ENCODE assay signal across 8 cellular contexts in the genomic region with DNA sequence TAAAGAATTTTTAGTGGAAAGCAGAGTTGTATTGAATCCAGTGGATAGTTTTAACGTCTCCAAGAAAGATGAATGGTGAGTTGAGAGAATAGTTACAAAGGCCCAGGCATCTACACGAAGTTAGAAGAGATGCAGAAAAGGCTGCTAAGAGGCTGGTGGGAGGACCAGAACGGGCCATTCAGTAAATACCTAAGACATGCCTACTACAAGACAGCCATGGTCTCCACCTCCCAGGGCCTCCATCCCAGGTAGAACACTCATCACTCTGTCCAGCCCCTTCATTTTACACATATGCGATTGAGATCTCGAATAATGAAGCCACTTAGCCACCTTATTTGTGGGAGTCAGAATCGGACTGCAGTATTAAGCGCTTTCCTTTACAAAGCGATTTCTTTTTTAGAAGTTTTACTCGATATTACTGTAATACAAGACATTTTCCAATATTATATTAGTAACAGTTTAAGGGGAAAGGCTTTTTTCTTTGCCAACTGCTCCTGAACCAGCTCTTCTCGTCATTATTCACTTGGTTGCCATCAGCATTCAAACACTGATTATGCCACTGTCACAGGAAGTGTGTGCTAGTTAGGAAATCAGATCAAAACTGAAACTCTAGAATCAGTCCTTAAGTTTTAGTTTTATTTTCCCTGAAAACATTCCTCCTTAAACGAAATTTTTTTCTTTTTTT. TPM values are rescaled to one million over a fixed set of nuclear protein-coding genes. Genes with fewer than 3 reads are reported as not detected.
DNase-seq lines count a peak whose midpoint lies in the region; ATAC-seq and TF ChIP-seq lines count a peak whose summit lies in the region.

No MANE protein-coding gene starts in this region.

- peak overlapping the region; percentile 87 for H3K27ac ChIP-seq in RWPE1
- H3K27ac ChIP-seq in trophoblast cell (ENCODE audit: low read depth, low read length), result peak overlapping the region; percentile 36
- H3K27ac ChIP-seq in prostate gland, result peak overlapping the region in 1 of 2 donors; percentile 95

- H3K4me1 ChIP-seq in trophoblast cell (ENCODE audit: control insufficient read depth in 1 of 2, insufficient read depth in 2 of 2, low read length in 2 of 2) (peaks cover 14 to 32% of the 10 kb centered on the region in 2 experiments), prostate gland (replicated peaks) (no peaks in the 10 kb centered on the region)

- H3K27me3 Mint-ChIP-seq in endothelial cell (ENCODE audit: unreplicated experiment), result peaks cover 10% of the 10 kb centered on the region

- H3K9me3 ChIP-seq in trophoblast cell (ENCODE audit: insufficient read depth, low read depth, low read length), result no peaks in the 10 kb centered on the region
- no peaks in the 10 kb centered on the region for H3K9me3 ChIP-seq in prostate gland

- no peak overlapping the region for H2BK120ac ChIP-seq in trophoblast cell (ENCODE audit: insufficient read depth, low read length, poor library complexity)

- H2AK5ac ChIP-seq in trophoblast cell (ENCODE audit: low read length), result no peak overlapping the region

- no peak overlapping the region for H3K4me3 ChIP-seq in trophoblast cell (ENCODE audit: low read depth, low read length)
- H3K4me3 ChIP-seq in prostate gland, result peak overlapping the region in 1 of 2 donors; percentile 89

- H3K4me3 Mint-ChIP-seq in endothelial cell (ENCODE audit: unreplicated experiment), result peak overlapping the region; percentile 98

- peaks cover 10% of the 10 kb centered on the region for H3K36me3 Mint-ChIP-seq in endothelial cell (ENCODE audit: low read depth, unreplicated experiment)

- H3K14ac ChIP-seq in trophoblast cell (ENCODE audit: low read length), result no peak overlapping the region

- no peak overlapping the region for H2AFZ ChIP-seq in trophoblast cell (ENCODE audit: insufficient read depth, low read length, poor library complexity)

- H3K23ac ChIP-seq in trophoblast cell (ENCODE audit: low read length), result no peak overlapping the region

- CTCF ChIA-PET in RWPE1 (lab: Yijun Ruan, JAX), result interaction anchor here (0.7 kb wide), 1 partner anchor 624 kb away, joined by 4 read pairs; no protein-coding TSS in a partner anchor

- peak overlapping the region; percentile 51 for H4K91ac ChIP-seq in trophoblast cell (ENCODE audit: low read depth, low read length)

- intact Hi-C loops in prostate gland (cut with DNase I), result no loop called here

- H2BK12ac ChIP-seq in trophoblast cell (ENCODE audit: low read length), result no peak overlapping the region

- H2BK5ac ChIP-seq in trophoblast cell (ENCODE audit: low read depth, low read length, poor library complexity), result no peak overlapping the region

- no peak for TF ChIP-seq POLR2A in prostate gland (IDR thresholded peaks at IDR 0.05)

- ATAC-seq in GM21526 (IDR thresholded peaks at IDR 0.05; ENCODE audit: low FRiP score, unreplicated experiment) (no peak), GM19463 (IDR thresholded peaks at IDR 0.05; ENCODE audit: unreplicated experiment) (no peak), HG02884 (IDR thresholded peaks at IDR 0.05; ENCODE audit: unreplicated experiment) (no peak)

- POLR2A ChIA-PET in RWPE1 (lab: Yijun Ruan, JAX; ENCODE audit: low non-redundant PET), result no interaction called here

- H3K27ac Mint-ChIP-seq in endothelial cell (ENCODE audit: unreplicated experiment), result no peak overlapping the region

- DNase-seq in ELR (ENCODE audit: low read depth), result peak; percentile 37
- no peak for DNase-seq in RWPE1 (ENCODE audit: low spot score)
- DNase-seq in endothelial cell (ENCODE audit: low spot score), result no peak
- DNase-seq in trophoblast cell, result peak in 1 of 2 donors; percentile 51
- no peak for DNase-seq in prostate gland (ENCODE audit: low spot score)

- no peak overlapping the region for H3K9ac ChIP-seq in trophoblast cell (ENCODE audit: low read length)

- no peaks in the 10 kb centered on the region for H3K9me3 Mint-ChIP-seq in endothelial cell (ENCODE audit: unreplicated experiment)

- H3K36me3 ChIP-seq in trophoblast cell (ENCODE audit: control insufficient read depth in 1 of 2, insufficient read depth in 2 of 2, low read length in 2 of 2), result peaks cover 10 to 12% of the 10 kb centered on the region in 2 experiments
- H3K36me3 ChIP-seq in prostate gland, result no peaks in the 10 kb centered on the region

- H3K4me2 ChIP-seq in trophoblast cell (ENCODE audit: low read length), result peak overlapping the region; percentile 84

- no peak overlapping the region for H4K12ac ChIP-seq in trophoblast cell (ENCODE audit: low read depth, low read length)

- peaks cover 15% of the 10 kb centered on the region for H3K79me1 ChIP-seq in trophoblast cell (ENCODE audit: low read length)

- no peak for TF ChIP-seq CTCF in RWPE1 (conservative IDR thresholded peaks at IDR 0.05; ENCODE audit: low read depth)
- TF ChIP-seq CTCF in endothelial cell (IDR thresholded peaks at IDR 0.05; ENCODE audit: unreplicated experiment), result no peak
- no peak for TF ChIP-seq CTCF in prostate gland (IDR thresholded peaks at IDR 0.05)

- peak overlapping the region; percentile 71 for H3K4ac ChIP-seq in trophoblast cell (ENCODE audit: low read depth, low read length)

- H3K27me3 ChIP-seq in trophoblast cell (ENCODE audit: insufficient read depth, low read length) (no peaks in the 10 kb centered on the region), prostate gland (replicated peaks; ENCODE audit: insufficient read depth) (no peaks in the 10 kb centered on the region)

- WGBS in trophoblast cell (ENCODE audit: extremely low coverage, insufficient coverage, insufficient read length), result no CpG with 5 or more reads among the region's 11 CpGs
- WGBS in prostate gland, result 72% methylated on average over 11 of the region's 11 CpGs

- peaks cover 14% of the 10 kb centered on the region for H3K79me2 ChIP-seq in trophoblast cell (ENCODE audit: control insufficient read depth, insufficient read depth, low read length, poor library complexity)

- H3K4me1 Mint-ChIP-seq in endothelial cell (ENCODE audit: unreplicated experiment), result peaks cover 7% of the 10 kb centered on the region

- H4K8ac ChIP-seq in trophoblast cell (ENCODE audit: low read depth, low read length), result no peak overlapping the region

- H3K18ac ChIP-seq in trophoblast cell (ENCODE audit: low read length), result no peak overlapping the region

RNA-seq across cellular contexts. Expression of a gene that starts 1.6 kb away (rescaled TPM):
- total RNA-seq in endothelial cell (ENCODE audit: unreplicated experiment), result 115 TPM
- polyA plus RNA-seq in trophoblast cell (2013), result 244 and 246 TPM in 2 replicates
- 100 to 1,000 TPM in 1 of 2 donors, 10 to 100 TPM in 1; 95.9 to 138 TPM for total RNA-seq in prostate gland

RNA-seq across cellular contexts. Expression of a gene that starts 6.9 kb away (rescaled TPM):
- total RNA-seq in endothelial cell (ENCODE audit: unreplicated experiment), result 0.77 TPM
- 2.7 and 2.9 TPM in 2 replicates for polyA plus RNA-seq in trophoblast cell (2013)
- total RNA-seq in prostate gland, result 10 to 100 TPM in 1 of 2 donors, 1 to 10 TPM in 1; 9.9 to 12.1 TPM
